In the genomic region with DNA sequence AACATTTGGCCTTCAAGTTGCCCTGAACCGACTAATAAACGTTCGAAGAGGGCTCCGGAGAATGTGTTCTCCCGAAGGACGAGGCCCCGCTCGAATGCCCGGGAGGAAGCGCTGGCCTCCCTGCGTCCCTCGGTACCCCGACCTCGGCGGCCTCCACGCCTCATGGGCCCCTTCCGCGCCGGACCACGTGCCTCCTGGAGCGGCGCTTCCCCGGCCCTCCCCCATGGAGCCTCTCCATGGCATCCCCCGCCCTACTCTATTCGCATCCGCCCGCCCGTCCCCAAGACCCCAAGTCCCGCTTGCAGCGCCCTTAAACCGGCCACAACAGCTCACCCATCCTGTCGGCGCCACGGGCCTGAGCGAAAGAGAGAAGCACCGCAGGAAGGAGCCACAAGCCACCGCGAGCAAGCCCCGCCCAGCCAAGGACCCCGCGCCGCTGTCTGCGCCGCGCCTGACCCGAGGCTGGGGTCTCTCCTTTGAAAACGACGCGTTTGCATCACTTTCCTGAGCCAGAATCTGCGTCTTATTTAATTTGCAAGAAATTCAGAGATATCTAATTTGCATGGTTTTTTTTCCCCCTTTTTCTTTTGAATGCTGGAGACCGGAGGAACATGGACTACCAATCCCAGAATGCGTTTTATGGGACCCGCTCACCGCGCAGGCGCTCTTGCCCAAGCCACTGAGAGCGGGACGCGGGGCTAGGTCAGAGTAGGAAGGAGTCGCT, we compare ENCODE assay signal across 1 cellular context.
TF ChIP-seq lines count a peak whose summit lies in the region.

Gene RPS23, minus strand, starts transcription at position 368 of the 724 bp plus-strand sequence. Its CDS starts 31 bp downstream, at position 337.

TF ChIP-seq in K562, 482 proteins besides CTCF, POLR2A, EP300 and RAD21 (continued from another document and continues in another):
- TF ChIP-seq HCFC1 (IDR thresholded peaks at IDR 0.05; ENCODE audit: low read depth, low read length) (peak; percentile 75), SAP30 (IDR thresholded peaks at IDR 0.05; ENCODE audit: borderline replicate concordance, insufficient read depth, low read depth, low read length, poor library complexity, severe bottlenecking) (no peak), MED1 (CRISPR knock-in tag; IDR thresholded peaks at IDR 0.05; ENCODE audit: borderline replicate concordance) (no peak), FIP1L1 (IDR thresholded peaks at IDR 0.05; ENCODE audit: low read depth, low read length, poor library complexity, severe bottlenecking) (peak; percentile 93), BRCA1 (IDR thresholded peaks at IDR 0.05) (no peak), BRCA1 (CRISPR knock-in tag; IDR thresholded peaks at IDR 0.05) (no peak), TBL1XR1 (IDR thresholded peaks at IDR 0.05; ENCODE audit: low read length in 2 of 2) (no peak; a peak in 2 of 4 replicates), ILK (tag; IDR thresholded peaks at IDR 0.05; ENCODE audit: borderline replicate concordance, low read depth) (no peak), KDM2B (CRISPR knock-in tag; IDR thresholded peaks at IDR 0.05) (no peak), ZNF232 (CRISPR knock-in tag; IDR thresholded peaks at IDR 0.05) (0 out of 2 replicates have a peak, but pooled peaks have one; percentile 8), TSC22D4 (tag; IDR thresholded peaks at IDR 0.05) (no peak), ZNF41 (CRISPR knock-in tag; conservative IDR thresholded peaks at IDR 0.05) (no peak), ASH1L (IDR thresholded peaks at IDR 0.05; ENCODE audit: borderline replicate concordance, low read depth, partially characterized antibody) (no peak), HMGXB4 (CRISPR knock-in tag; IDR thresholded peaks at IDR 0.05) (peak; percentile 44), SIRT6 (IDR thresholded peaks at IDR 0.05; ENCODE audit: low read depth, low read length) (no peak), FOSL1 (tag; conservative IDR thresholded peaks at IDR 0.05) (no peak), CC2D1A (IDR thresholded peaks at IDR 0.05) (no peak), BRF1 (IDR thresholded peaks at IDR 0.05; ENCODE audit: borderline replicate concordance, extremely low read depth, insufficient read length) (no peak), TSHZ1 (CRISPR knock-in tag; IDR thresholded peaks at IDR 0.05) (no peak), SRSF7 (optimal IDR thresholded peaks at IDR 0.05; ENCODE audit: low read depth, low read length) (no peak), ZNF212 (CRISPR knock-in tag; IDR thresholded peaks at IDR 0.05) (no peak), HDAC1 (IDR thresholded peaks at IDR 0.05) (peak in 1 of 2 experiments; percentile 95; a peak in 2 of 4 replicates), ZBTB33 (CRISPR knock-in tag; IDR thresholded peaks at IDR 0.05) (no peak), ZNF695 (CRISPR knock-in tag; IDR thresholded peaks at IDR 0.05) (peak; percentile 81; the same call in 1 of the 2 replicates), ZNF134 (CRISPR knock-in tag; conservative IDR thresholded peaks at IDR 0.05) (no peak), PRMT5 (CRISPR knock-in tag; IDR thresholded peaks at IDR 0.05) (no peak), ARHGAP35 (IDR thresholded peaks at IDR 0.05; ENCODE audit: partially characterized antibody) (no peak), PHF20 (IDR thresholded peaks at IDR 0.05; ENCODE audit: partially characterized antibody) (peak; percentile 69), IFI16 (CRISPR knock-in tag; IDR thresholded peaks at IDR 0.05) (no peak), SMARCB1 (IDR thresholded peaks at IDR 0.05; ENCODE audit: insufficient read length, low read depth) (no peak), TAF9B (IDR thresholded peaks at IDR 0.05; ENCODE audit: partially characterized antibody) (peak; percentile 74), FOXJ3 (CRISPR knock-in tag; IDR thresholded peaks at IDR 0.05) (no peak)
- TF ChIP-seq, protein P1, sequence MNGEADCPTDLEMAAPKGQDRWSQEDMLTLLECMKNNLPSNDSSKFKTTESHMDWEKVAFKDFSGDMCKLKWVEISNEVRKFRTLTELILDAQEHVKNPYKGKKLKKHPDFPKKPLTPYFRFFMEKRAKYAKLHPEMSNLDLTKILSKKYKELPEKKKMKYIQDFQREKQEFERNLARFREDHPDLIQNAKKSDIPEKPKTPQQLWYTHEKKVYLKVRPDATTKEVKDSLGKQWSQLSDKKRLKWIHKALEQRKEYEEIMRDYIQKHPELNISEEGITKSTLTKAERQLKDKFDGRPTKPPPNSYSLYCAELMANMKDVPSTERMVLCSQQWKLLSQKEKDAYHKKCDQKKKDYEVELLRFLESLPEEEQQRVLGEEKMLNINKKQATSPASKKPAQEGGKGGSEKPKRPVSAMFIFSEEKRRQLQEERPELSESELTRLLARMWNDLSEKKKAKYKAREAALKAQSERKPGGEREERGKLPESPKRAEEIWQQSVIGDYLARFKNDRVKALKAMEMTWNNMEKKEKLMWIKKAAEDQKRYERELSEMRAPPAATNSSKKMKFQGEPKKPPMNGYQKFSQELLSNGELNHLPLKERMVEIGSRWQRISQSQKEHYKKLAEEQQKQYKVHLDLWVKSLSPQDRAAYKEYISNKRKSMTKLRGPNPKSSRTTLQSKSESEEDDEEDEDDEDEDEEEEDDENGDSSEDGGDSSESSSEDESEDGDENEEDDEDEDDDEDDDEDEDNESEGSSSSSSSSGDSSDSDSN (IDR thresholded peaks at IDR 0.05; ENCODE audit: borderline replicate concordance in 1 of 2, low read depth in 2 of 2, low read length in 2 of 2) = no peak
- TF ChIP-seq, protein P2, sequence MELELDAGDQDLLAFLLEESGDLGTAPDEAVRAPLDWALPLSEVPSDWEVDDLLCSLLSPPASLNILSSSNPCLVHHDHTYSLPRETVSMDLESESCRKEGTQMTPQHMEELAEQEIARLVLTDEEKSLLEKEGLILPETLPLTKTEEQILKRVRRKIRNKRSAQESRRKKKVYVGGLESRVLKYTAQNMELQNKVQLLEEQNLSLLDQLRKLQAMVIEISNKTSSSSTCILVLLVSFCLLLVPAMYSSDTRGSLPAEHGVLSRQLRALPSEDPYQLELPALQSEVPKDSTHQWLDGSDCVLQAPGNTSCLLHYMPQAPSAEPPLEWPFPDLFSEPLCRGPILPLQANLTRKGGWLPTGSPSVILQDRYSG (tag; conservative IDR thresholded peaks at IDR 0.05; ENCODE audit: low read depth) = no peak
- TF ChIP-seq, protein P3, sequence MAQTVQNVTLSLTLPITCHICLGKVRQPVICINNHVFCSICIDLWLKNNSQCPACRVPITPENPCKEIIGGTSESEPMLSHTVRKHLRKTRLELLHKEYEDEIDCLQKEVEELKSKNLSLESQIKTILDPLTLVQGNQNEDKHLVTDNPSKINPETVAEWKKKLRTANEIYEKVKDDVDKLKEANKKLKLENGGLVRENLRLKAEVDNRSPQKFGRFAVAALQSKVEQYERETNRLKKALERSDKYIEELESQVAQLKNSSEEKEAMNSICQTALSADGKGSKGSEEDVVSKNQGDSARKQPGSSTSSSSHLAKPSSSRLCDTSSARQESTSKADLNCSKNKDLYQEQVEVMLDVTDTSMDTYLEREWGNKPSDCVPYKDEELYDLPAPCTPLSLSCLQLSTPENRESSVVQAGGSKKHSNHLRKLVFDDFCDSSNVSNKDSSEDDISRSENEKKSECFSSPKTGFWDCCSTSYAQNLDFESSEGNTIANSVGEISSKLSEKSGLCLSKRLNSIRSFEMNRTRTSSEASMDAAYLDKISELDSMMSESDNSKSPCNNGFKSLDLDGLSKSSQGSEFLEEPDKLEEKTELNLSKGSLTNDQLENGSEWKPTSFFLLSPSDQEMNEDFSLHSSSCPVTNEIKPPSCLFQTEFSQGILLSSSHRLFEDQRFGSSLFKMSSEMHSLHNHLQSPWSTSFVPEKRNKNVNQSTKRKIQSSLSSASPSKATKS (CRISPR knock-in tag; IDR thresholded peaks at IDR 0.05) = no peak
- TF ChIP-seq, protein P4, sequence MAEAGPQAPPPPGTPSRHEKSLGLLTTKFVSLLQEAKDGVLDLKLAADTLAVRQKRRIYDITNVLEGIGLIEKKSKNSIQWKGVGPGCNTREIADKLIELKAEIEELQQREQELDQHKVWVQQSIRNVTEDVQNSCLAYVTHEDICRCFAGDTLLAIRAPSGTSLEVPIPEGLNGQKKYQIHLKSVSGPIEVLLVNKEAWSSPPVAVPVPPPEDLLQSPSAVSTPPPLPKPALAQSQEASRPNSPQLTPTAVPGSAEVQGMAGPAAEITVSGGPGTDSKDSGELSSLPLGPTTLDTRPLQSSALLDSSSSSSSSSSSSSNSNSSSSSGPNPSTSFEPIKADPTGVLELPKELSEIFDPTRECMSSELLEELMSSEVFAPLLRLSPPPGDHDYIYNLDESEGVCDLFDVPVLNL (CRISPR knock-in tag; IDR thresholded peaks at IDR 0.05; ENCODE audit: low read depth) = no peak
- TF ChIP-seq, protein P5, sequence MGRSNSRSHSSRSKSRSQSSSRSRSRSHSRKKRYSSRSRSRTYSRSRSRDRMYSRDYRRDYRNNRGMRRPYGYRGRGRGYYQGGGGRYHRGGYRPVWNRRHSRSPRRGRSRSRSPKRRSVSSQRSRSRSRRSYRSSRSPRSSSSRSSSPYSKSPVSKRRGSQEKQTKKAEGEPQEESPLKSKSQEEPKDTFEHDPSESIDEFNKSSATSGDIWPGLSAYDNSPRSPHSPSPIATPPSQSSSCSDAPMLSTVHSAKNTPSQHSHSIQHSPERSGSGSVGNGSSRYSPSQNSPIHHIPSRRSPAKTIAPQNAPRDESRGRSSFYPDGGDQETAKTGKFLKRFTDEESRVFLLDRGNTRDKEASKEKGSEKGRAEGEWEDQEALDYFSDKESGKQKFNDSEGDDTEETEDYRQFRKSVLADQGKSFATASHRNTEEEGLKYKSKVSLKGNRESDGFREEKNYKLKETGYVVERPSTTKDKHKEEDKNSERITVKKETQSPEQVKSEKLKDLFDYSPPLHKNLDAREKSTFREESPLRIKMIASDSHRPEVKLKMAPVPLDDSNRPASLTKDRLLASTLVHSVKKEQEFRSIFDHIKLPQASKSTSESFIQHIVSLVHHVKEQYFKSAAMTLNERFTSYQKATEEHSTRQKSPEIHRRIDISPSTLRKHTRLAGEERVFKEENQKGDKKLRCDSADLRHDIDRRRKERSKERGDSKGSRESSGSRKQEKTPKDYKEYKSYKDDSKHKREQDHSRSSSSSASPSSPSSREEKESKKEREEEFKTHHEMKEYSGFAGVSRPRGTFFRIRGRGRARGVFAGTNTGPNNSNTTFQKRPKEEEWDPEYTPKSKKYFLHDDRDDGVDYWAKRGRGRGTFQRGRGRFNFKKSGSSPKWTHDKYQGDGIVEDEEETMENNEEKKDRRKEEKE (IDR thresholded peaks at IDR 0.05; ENCODE audit: borderline replicate concordance in 1 of 2, control insufficient read depth in 1 of 2, low read depth in 2 of 2, low read length in 1 of 2) = peak in 1 of 2 experiments; percentile 89; a peak in 2 of 4 replicates
